Comparison of ENCODE assay signal across 13 cellular contexts in genomic region chr11:73225851-73226250, GRCh38. TPM values are rescaled to one million over a fixed set of nuclear protein-coding genes. Genes with fewer than 3 reads are reported as not detected.
"Had no signal": no experiment of that assay in that cellular context is flagged by ENCODE, and none has a peak within 500 bp of the region (broad histone marks: within the 10 kb centered on the region; RNA-seq: fewer than 3 reads in every experiment).

No MANE protein-coding gene starts in this region.

- H3K27me3 ChIP-seq: ascending aorta, colonic mucosa, neutrophil had no signal

- DNase-seq: activated CD4-positive, alpha-beta T cell treated with anti-CD3 and anti-CD28 coated beads, Interleukin-2, amount 50 U/mL, for 1 hour; activated naive CD4-positive, alpha-beta T cell; activated T-cell treated with anti-CD3 and anti-CD28 coated beads, Interleukin-2, amount 50 U/mL, for 4 hours; colonic mucosa; left ventricle myocardium superior; midbrain; stimulated activated naive CD4-positive, alpha-beta T cell treated with Interleukin-2 at 50 U/mL for 16 hours had no signal

- H3K4me3 ChIP-seq: ascending aorta, colonic mucosa had no signal

- ATAC-seq: activated T-cell treated with anti-CD3 and anti-CD28 coated beads, Interleukin-2, amount 50 U/mL, for 4 hours; left ventricle myocardium superior; right cardiac atrium had no signal

- H3K27me3 Mint-ChIP-seq: activated B cell treated with CpG ODN at 0.5 μM for 24 hours had no signal

- FAIRE-seq: frontal cortex had no signal

- H3K4me3 Mint-ChIP-seq: activated B cell treated with CpG ODN at 0.5 μM for 24 hours; activated T-cell treated with anti-CD3 and anti-CD28 coated beads, Interleukin-2, amount 50 U/mL, for 4 hours; T-helper 1 cell treated with Interleukin-12 subunit alpha and Interleukin-12 subunit beta and Interleukin-4 antibody, amounts not matched to agents 30 μg/mL and 1 μg/mL, for 36 hours had no signal

- H3K4me1 ChIP-seq: ascending aorta, colonic mucosa had no signal

- H3K4me1 Mint-ChIP-seq: activated B cell treated with CpG ODN at 0.5 μM for 24 hours had no signal

- H3K9me3 ChIP-seq: ascending aorta, colonic mucosa, neutrophil had no signal

- H3K9me3 Mint-ChIP-seq: activated B cell treated with CpG ODN at 0.5 μM for 24 hours; activated T-cell treated with anti-CD3 and anti-CD28 coated beads, Interleukin-2, amount 50 U/mL, for 4 hours; T-helper 1 cell treated with Interleukin-12 subunit alpha and Interleukin-12 subunit beta and Interleukin-4 antibody, amounts not matched to agents 30 μg/mL and 1 μg/mL, for 36 hours had no signal

- H3K36me3 ChIP-seq: ascending aorta, colonic mucosa had no signal

- H3K27ac ChIP-seq: ascending aorta, colonic mucosa, neutrophil had no signal

- H3K27ac Mint-ChIP-seq: activated B cell treated with CpG ODN at 0.5 μM for 24 hours; T-helper 1 cell treated with Interleukin-12 subunit alpha and Interleukin-12 subunit beta and Interleukin-4 antibody, amounts not matched to agents 30 μg/mL and 1 μg/mL, for 36 hours had no signal

RNA-seq across cellular contexts. Expression of gene P2RY2, which starts 7.8 kb away (rescaled TPM):
- total RNA-seq: activated T-cell treated with anti-CD3 and anti-CD28 coated beads, Interleukin-2, amount 50 U/mL, for 4 hours; frontal cortex had no signal

RNA-seq across cellular contexts. Expression of gene P2RY6, which starts 46.3 kb away (rescaled TPM):
- total RNA-seq: activated T-cell treated with anti-CD3 and anti-CD28 coated beads, Interleukin-2, amount 50 U/mL, for 4 hours had no signal
